In the genomic region with DNA sequence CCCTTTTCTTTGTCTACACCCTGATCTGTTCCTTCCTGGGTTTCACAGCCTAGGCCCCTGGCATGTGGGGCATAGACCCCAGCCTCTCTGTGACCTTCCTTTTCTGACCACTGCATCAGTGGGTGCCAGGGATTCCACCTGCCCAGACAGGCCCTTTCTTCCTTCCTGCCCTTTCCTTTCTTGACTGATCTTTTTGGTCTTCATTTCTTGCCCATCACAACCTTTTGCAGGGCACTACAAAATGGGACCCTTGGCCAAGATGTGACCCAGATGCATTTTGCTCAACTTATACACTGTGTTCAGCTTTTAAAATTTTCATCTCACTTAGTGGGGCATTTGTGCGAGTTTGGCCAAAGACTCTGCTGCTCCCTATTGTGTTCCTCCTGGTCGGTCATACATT, we compare ENCODE assay signal across 19 cellular contexts.
A peak's percentile ranks its signal among the peaks of the same experiment; 100 is the strongest.
DNase-seq lines count a peak whose midpoint lies in the region; ATAC-seq and TF ChIP-seq lines count a peak whose summit lies in the region.
"Had no signal": no experiment of that assay in that cellular context is flagged by ENCODE, and none has a peak within 500 bp of the region (broad histone marks: within the 10 kb centered on the region; RNA-seq: fewer than 3 reads in every experiment).

No MANE protein-coding gene starts in this region.

- H3K4me1 ChIP-seq in neutrophil (ENCODE audit: control insufficient read depth in 1 of 2, insufficient read depth in 1 of 2, low read depth in 1 of 2, low read length in 1 of 2) (peaks cover 100% of the 10 kb centered on the region in 2 experiments), suprapubic skin (peaks cover 11% of the 10 kb centered on the region)
- H3K4me1 ChIP-seq: breast epithelium, prostate gland had no signal

- H3K4me3 Mint-ChIP-seq in activated T-cell treated with anti-CD3 and anti-CD28 coated beads, Interleukin-2, amount 50 U/mL, for 24 hours, result no peak overlapping the region
- H3K4me3 Mint-ChIP-seq in activated naive CD8-positive, alpha-beta T cell treated with anti-CD3 and anti-CD28 coated beads, Interleukin-2, amount 10 ng/mL, durations not matched to agents 7 days and 5 days, result peak overlapping the region; percentile 14
- H3K4me3 Mint-ChIP-seq: nephron had no signal

- H3K4me1 Mint-ChIP-seq in activated T-cell treated with anti-CD3 and anti-CD28 coated beads, Interleukin-2, amount 50 U/mL, for 24 hours (ENCODE audit: low read depth), result peaks cover 99% of the 10 kb centered on the region
- peaks cover 88% of the 10 kb centered on the region for H3K4me1 Mint-ChIP-seq in activated naive CD8-positive, alpha-beta T cell treated with anti-CD3 and anti-CD28 coated beads, Interleukin-2, amount 10 ng/mL, durations not matched to agents 7 days and 5 days

- no peak for TF ChIP-seq EP300 in suprapubic skin (IDR thresholded peaks at IDR 0.05)

- H3K4me3 ChIP-seq in neutrophil (ENCODE audit: low read depth in 1 of 2, low read length in 1 of 2) (no peak overlapping the region), suprapubic skin (no peak overlapping the region)
- H3K4me3 ChIP-seq: breast epithelium, prostate gland, vagina had no signal

- TF ChIP-seq CTCF in neutrophil (IDR thresholded peaks at IDR 0.05) (no peak), suprapubic skin (IDR thresholded peaks at IDR 0.05) (no peak)

- no peaks in the 10 kb centered on the region for H3K9me3 Mint-ChIP-seq in activated T-cell treated with anti-CD3 and anti-CD28 coated beads, Interleukin-2, amount 50 U/mL, for 24 hours
- no peaks in the 10 kb centered on the region for H3K9me3 Mint-ChIP-seq in activated naive CD8-positive, alpha-beta T cell treated with anti-CD3 and anti-CD28 coated beads, Interleukin-2, amount 10 ng/mL, durations not matched to agents 7 days and 5 days
- H3K9me3 Mint-ChIP-seq: nephron had no signal

- POLR2A ChIA-PET in activated naive CD8-positive, alpha-beta T cell treated with anti-CD3 and anti-CD28 coated beads, Interleukin-2, amount 10 ng/mL, durations not matched to agents 7 days and 5 days (lab: Charles Lee), result no interaction called here

- H3K27me3 ChIP-seq in neutrophil, result no peaks in the 10 kb centered on the region
- no peaks in the 10 kb centered on the region for H3K27me3 ChIP-seq in suprapubic skin
- H3K27me3 ChIP-seq: breast epithelium, vagina had no signal

- no peak for DNase-seq in activated T-cell treated with anti-CD3 and anti-CD28 coated beads, Interleukin-2, amount 50 U/mL, for 24 hours
- no peak for DNase-seq in activated T-cell treated with anti-CD3 and anti-CD28 coated beads, Interleukin-2, amount 50 U/mL, for 48 hours
- no peak for DNase-seq in activated naive CD8-positive, alpha-beta T cell treated with anti-CD3 and anti-CD28 coated beads, Interleukin-2, amount 10 ng/mL, durations not matched to agents 7 days and 5 days
- DNase-seq in ecto neural progenitor cell (ENCODE audit: low spot score) (no peak), suprapubic skin (ENCODE audit: low spot score in 2 of 2) (no peak)
- DNase-seq: dermis blood vessel endothelial cell, HCEC 1CT, hypothalamus, NCI-H1417, NCI-H524 treated with DMSO at 0.1 percent for 48 hours, SW 1271 had no signal

- no peak for TF ChIP-seq POLR2A in suprapubic skin (IDR thresholded peaks at IDR 0.05)

- H3K9me3 ChIP-seq in KOPT-K1 (ENCODE audit: insufficient read depth, low read length, poor library complexity, severe bottlenecking) (no peaks in the 10 kb centered on the region), neutrophil (no peaks in the 10 kb centered on the region), suprapubic skin (no peaks in the 10 kb centered on the region)
- H3K9me3 ChIP-seq: breast epithelium, prostate gland, vagina had no signal

- H3K36me3 Mint-ChIP-seq in activated T-cell treated with anti-CD3 and anti-CD28 coated beads, Interleukin-2, amount 50 U/mL, for 24 hours (ENCODE audit: low read depth), result peaks cover 74% of the 10 kb centered on the region
- peaks cover 35% of the 10 kb centered on the region for H3K36me3 Mint-ChIP-seq in activated naive CD8-positive, alpha-beta T cell treated with anti-CD3 and anti-CD28 coated beads, Interleukin-2, amount 10 ng/mL, durations not matched to agents 7 days and 5 days

- H3K27ac ChIP-seq in KOPT-K1 (ENCODE audit: low read depth, low read length, poor library complexity, severe bottlenecking), result peak overlapping the region; percentile 91
- peak overlapping the region; percentile 87 for H3K27ac ChIP-seq in neutrophil
- H3K27ac ChIP-seq in suprapubic skin, result no peak overlapping the region
- H3K27ac ChIP-seq: breast epithelium, prostate gland, RWPE1, vagina had no signal

- H3K27ac Mint-ChIP-seq in activated T-cell treated with anti-CD3 and anti-CD28 coated beads, Interleukin-2, amount 50 U/mL, for 24 hours, result peak overlapping the region; percentile 97
- peak overlapping the region; percentile 40 for H3K27ac Mint-ChIP-seq in activated naive CD8-positive, alpha-beta T cell treated with anti-CD3 and anti-CD28 coated beads, Interleukin-2, amount 10 ng/mL, durations not matched to agents 7 days and 5 days
- H3K27ac Mint-ChIP-seq: nephron had no signal

- H3K27me3 Mint-ChIP-seq in activated T-cell treated with anti-CD3 and anti-CD28 coated beads, Interleukin-2, amount 50 U/mL, for 24 hours, result no peaks in the 10 kb centered on the region
- H3K27me3 Mint-ChIP-seq in activated naive CD8-positive, alpha-beta T cell treated with anti-CD3 and anti-CD28 coated beads, Interleukin-2, amount 10 ng/mL, durations not matched to agents 7 days and 5 days, result no peaks in the 10 kb centered on the region

- peaks cover 44% of the 10 kb centered on the region for H3K36me3 ChIP-seq in KOPT-K1 (ENCODE audit: insufficient read depth, low read length)
- H3K36me3 ChIP-seq in neutrophil, result no peaks in the 10 kb centered on the region
- H3K36me3 ChIP-seq in suprapubic skin, result no peaks in the 10 kb centered on the region
- H3K36me3 ChIP-seq: breast epithelium, prostate gland, vagina had no signal

- no peak for ATAC-seq in activated naive CD8-positive, alpha-beta T cell treated with anti-CD3 and anti-CD28 coated beads, Interleukin-2, amount 10 ng/mL, durations not matched to agents 7 days and 5 days (ENCODE audit: low read depth)
- ATAC-seq in esophagus mucosa, result no peak

- whole genome bisulfite sequencing in suprapubic skin, result 97% methylated on average over 2 of the region's 2 CpGs
